ENCODE assay signal across 8 cellular contexts in genomic region chr7:155644178-155644970, GRCh38. TPM values are rescaled to one million over a fixed set of nuclear protein-coding genes. Genes with fewer than 3 reads are reported as not detected.
A peak's percentile ranks its signal among the peaks of the same experiment; 100 is the strongest.
DNase-seq lines count a peak whose midpoint lies in the region; ATAC-seq and TF ChIP-seq lines count a peak whose summit lies in the region.

A gene with protein sequence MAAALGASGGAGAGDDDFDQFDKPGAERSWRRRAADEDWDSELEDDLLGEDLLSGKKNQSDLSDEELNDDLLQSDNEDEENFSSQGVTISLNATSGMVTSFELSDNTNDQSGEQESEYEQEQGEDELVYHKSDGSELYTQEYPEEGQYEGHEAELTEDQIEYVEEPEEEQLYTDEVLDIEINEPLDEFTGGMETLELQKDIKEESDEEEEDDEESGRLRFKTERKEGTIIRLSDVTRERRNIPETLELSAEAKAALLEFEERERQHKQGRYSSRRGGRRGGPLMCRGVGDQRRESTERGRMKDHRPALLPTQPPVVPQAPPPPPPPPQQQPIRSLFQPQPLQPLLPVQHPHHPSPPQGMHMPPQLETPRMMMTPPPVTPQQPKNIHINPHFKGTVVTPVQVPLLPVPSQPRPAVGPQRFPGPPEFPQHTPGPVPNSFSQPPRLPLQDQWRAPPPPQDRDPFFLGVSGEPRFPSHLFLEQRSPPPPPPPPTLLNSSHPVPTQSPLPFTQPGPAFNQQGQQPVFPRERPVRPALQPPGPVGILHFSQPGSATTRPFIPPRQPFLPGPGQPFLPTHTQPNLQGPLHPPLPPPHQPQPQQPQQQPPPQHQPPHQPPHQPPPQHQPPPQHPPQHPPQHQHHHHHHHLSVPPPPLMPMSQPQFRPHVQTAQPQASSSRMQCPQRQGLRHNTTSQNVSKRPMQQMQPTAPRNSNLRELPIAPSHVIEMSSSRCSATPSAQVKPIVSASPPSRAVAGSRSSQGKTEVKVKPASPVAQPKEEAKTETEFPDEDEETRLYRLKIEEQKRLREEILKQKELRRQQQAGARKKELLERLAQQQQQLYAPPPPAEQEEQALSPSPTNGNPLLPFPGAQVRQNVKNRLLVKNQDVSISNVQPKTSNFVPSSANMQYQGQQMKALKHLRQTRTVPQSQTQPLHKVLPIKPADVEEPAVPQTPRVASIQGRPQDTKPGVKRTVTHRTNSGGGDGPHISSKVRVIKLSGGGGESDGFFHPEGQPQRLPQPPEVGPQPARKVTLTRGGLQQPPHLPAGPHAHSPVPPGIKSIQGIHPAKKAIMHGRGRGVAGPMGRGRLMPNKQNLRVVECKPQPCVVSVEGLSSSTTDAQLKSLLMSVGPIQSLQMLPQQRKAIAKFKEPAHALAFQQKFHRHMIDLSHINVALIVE (plus strand): TSS chr7:155644661. CDS start chr7:155644877, 216 bp downstream.

- DNase-seq in EL, result peak; percentile 80
- DNase-seq in GOT3 (lab: John Stamatoyannopoulos, UW), result peak; percentile 43
- peak; percentile 85 for DNase-seq in LHCN-M2 (ENCODE audit: low read depth)
- DNase-seq in activated T-helper 9 cell treated with anti-CD3 and anti-CD28 coated beads, Interleukin-2, amount 50 U/mL, for 16 hours (ENCODE audit: low read depth), result peak; percentile 72
- DNase-seq in fibroblast of the aortic adventitia (ENCODE audit: low read depth), result peak; percentile 81
- peak; percentile 83 for DNase-seq in stimulated activated naive CD8-positive, alpha-beta T cell treated with anti-CD3 and anti-CD28 coated beads, Interleukin-15, Interleukin-2, amounts not matched to agents 100 U/mL and 50 U/mL, for 24 hours

- peak within 1 kb of the TSS; percentile 98 to 99 (median 99) for H3K27ac Mint-ChIP-seq in nephron

- H3K9me3 Mint-ChIP-seq in nephron, result peaks cover 51% of the 10 kb centered on the region

- peak; percentile 97 for TF ChIP-seq POLR2A in Raji (IDR thresholded peaks at IDR 0.05; ENCODE audit: insufficient read depth, low read depth, low read length)

- peak within 1 kb of the TSS; percentile 99 for H3K4me3 ChIP-seq in fibroblast of the aortic adventitia (ENCODE audit: low read depth, low read length)

- peak; percentile 93 for ATAC-seq in stimulated activated naive CD8-positive, alpha-beta T cell treated with anti-CD3 and anti-CD28 coated beads, Interleukin-15, Interleukin-2, amounts not matched to agents 100 U/mL and 50 U/mL, for 24 hours

- H3K36me3 Mint-ChIP-seq in nephron (ENCODE audit: low read depth), result peaks cover 93% of the 10 kb centered on the region

- peak within 1 kb of the TSS; percentile 96 to 99 (median 97) for H3K4me3 Mint-ChIP-seq in nephron

- H3K27me3 Mint-ChIP-seq in nephron (ENCODE audit: low read depth), result no peaks in the 10 kb centered on the region

- peaks cover 29% of the 10 kb centered on the region for H3K4me1 Mint-ChIP-seq in nephron

- TF ChIP-seq CTCF in fibroblast of the aortic adventitia (IDR thresholded peaks at IDR 0.05; ENCODE audit: insufficient read depth, low read length) (no peak), nephron (IDR thresholded peaks at IDR 0.05; ENCODE audit: unreplicated experiment in 3 of 3) (no peak)

RNA-seq across cellular contexts. Expression of the gene that starts here (rescaled TPM):
- 21.9 and 30.8 TPM in 2 replicates for total RNA-seq in LHCN-M2 (2014; rRNA removed)
- 11.8 TPM for polyA plus RNA-seq in LHCN-M2 (2012)
- 21.9 and 72.1 TPM in 2 replicates for total RNA-seq in fibroblast of the aortic adventitia (ENCODE audit: low replicate concordance)

Comparison
In these comparisons a context has a peak if more than half of its experiments do, and no peak if none do; other contexts are left out.
1. Peak in every context shown above with its lines: DNase-seq, ATAC-seq and H3K4me3 ChIP-seq.